In genomic region chr19:12882589-12882988, GRCh38 we compare ENCODE assay signal across 16 cellular contexts. TPM values are rescaled to one million over a fixed set of nuclear protein-coding genes. Genes with fewer than 3 reads are reported as not detected.
DNase-seq lines count a peak whose midpoint lies in the region; ATAC-seq and TF ChIP-seq lines count a peak whose summit lies in the region.
"Had no signal": no experiment of that assay in that cellular context is flagged by ENCODE, and none has a peak within 500 bp of the region (broad histone marks: within the 10 kb centered on the region; RNA-seq: fewer than 3 reads in every experiment).

No MANE protein-coding gene starts in this region.

- no peaks in the 10 kb centered on the region for H3K79me2 ChIP-seq in GM23338 (replicated peaks; ENCODE audit: insufficient read depth)

- peaks cover 13% of the 10 kb centered on the region for H3K36me3 Mint-ChIP-seq in CD4-positive, alpha-beta T cell (ENCODE audit: low read depth)
- H3K36me3 Mint-ChIP-seq in GM23338 (ENCODE audit: low read depth) = peaks cover 19% of the 10 kb centered on the region
- H3K36me3 Mint-ChIP-seq in activated naive CD8-positive, alpha-beta T cell treated with anti-CD3 and anti-CD28 coated beads, Interleukin-2, amount 50 U/mL, for 24 hours (ENCODE audit: low read depth) = peaks cover 6% of the 10 kb centered on the region
- no peaks in the 10 kb centered on the region for H3K36me3 Mint-ChIP-seq in natural killer cell treated with Interleukin-12 subunit alpha and Interleukin-12 subunit beta and Interleukin-15 and Interleukin-18, amount 100 ng/mL, for 72 hours

- POLR2A ChIA-PET in CD4-positive, alpha-beta T cell (lab: Charles Lee) = interaction anchor here (0.9 to 1.4 kb wide), 3 partner anchors 36 to 83 kb away, joined by 3 to 4 read pairs (median 4); partner anchors contain the start of genes FARSA and SYCE2

- no peak for ATAC-seq in CD4-positive, alpha-beta T cell (ENCODE audit: poor library complexity)
- ATAC-seq in GM23338 (no peak), HG02759 (IDR thresholded peaks at IDR 0.05; ENCODE audit: unreplicated experiment) (no peak)
- no peak for ATAC-seq in activated naive CD8-positive, alpha-beta T cell treated with anti-CD3 and anti-CD28 coated beads, Interleukin-2, amount 50 U/mL, for 24 hours
- no peak for ATAC-seq in natural killer cell treated with Interleukin-12 subunit alpha and Interleukin-12 subunit beta and Interleukin-15 and Interleukin-18, amount 100 ng/mL, for 72 hours

- intact Hi-C loops in CD4-positive, alpha-beta T cell (cut with DNase I, micrococcal nuclease) = no loop called here

- CTCF ChIA-PET in CD4-positive, alpha-beta T cell (lab: Charles Lee) = interaction anchor here (0.8 to 2.8 kb wide), 3 partner anchors 48 to 83 kb away, joined by 3 to 14 read pairs (median 3); no protein-coding TSS in a partner anchor

- peaks cover 27% of the 10 kb centered on the region for H3K4me1 Mint-ChIP-seq in CD4-positive, alpha-beta T cell (ENCODE audit: low read depth)
- peaks cover 17% of the 10 kb centered on the region for H3K4me1 Mint-ChIP-seq in GM23338
- peaks cover 34% of the 10 kb centered on the region for H3K4me1 Mint-ChIP-seq in activated naive CD8-positive, alpha-beta T cell treated with anti-CD3 and anti-CD28 coated beads, Interleukin-2, amount 50 U/mL, for 24 hours
- peaks cover 12 to 15% of the 10 kb centered on the region in 2 donors for H3K4me1 Mint-ChIP-seq in natural killer cell treated with Interleukin-12 subunit alpha and Interleukin-12 subunit beta and Interleukin-15 and Interleukin-18, amount 100 ng/mL, for 72 hours (ENCODE audit: low read depth in 2 of 2)

- H3F3A ChIP-seq in GM23338 (replicated peaks; ENCODE audit: low read depth) = peaks cover 26% of the 10 kb centered on the region

- no peak for DNase-seq in CD4-positive, alpha-beta T cell
- no peak for DNase-seq in GM23338 (ENCODE audit: low spot score)
- DNase-seq in activated naive CD8-positive, alpha-beta T cell treated with anti-CD3 and anti-CD28 coated beads, Interleukin-2, amount 50 U/mL, for 24 hours = no peak
- no peak for DNase-seq in natural killer cell treated with Interleukin-12 subunit alpha and Interleukin-12 subunit beta and Interleukin-15 and Interleukin-18, amount 100 ng/mL, for 72 hours (ENCODE audit: low spot score)
- no peak for DNase-seq in HT-29 (ENCODE audit: low spot score)
- DNase-seq in germinal center (ENCODE audit: low spot score) = no peak
- DNase-seq: activated gamma-delta T cell treated with Interleukin-2 at 50 U/mL for 16 hours, DND-41, NCI-H2107, spleen, SW 1271 had no signal

- peaks cover 3% of the 10 kb centered on the region; the same call in 1 of the 2 replicates for H3K4me1 ChIP-seq in GM23338 (ENCODE audit: insufficient read depth)

- no peak overlapping the region for H3K27ac ChIP-seq in CD4-positive, alpha-beta T cell (ENCODE audit: low read depth, low read length)
- H3K27ac ChIP-seq in GM23338 (ENCODE audit: low read depth) = no peak overlapping the region
- H3K27ac ChIP-seq: cardiac muscle cell had no signal

- TF ChIP-seq CTCF in CD4-positive, alpha-beta T cell (IDR thresholded peaks at IDR 0.05) = no peak
- no peak for TF ChIP-seq CTCF in GM23338 (conservative IDR thresholded peaks at IDR 0.05; ENCODE audit: low read depth in 2 of 2)

- no peaks in the 10 kb centered on the region for H4K20me1 ChIP-seq in GM23338 (replicated peaks; ENCODE audit: insufficient read depth)
- H4K20me1 ChIP-seq: BLaER1 had no signal

- no peaks in the 10 kb centered on the region for H3K36me3 ChIP-seq in GM23338 (ENCODE audit: insufficient read depth)
- H3K36me3 ChIP-seq: cardiac muscle cell had no signal

- H3K27me3 Mint-ChIP-seq in CD4-positive, alpha-beta T cell = no peaks in the 10 kb centered on the region
- H3K27me3 Mint-ChIP-seq in GM23338 (ENCODE audit: insufficient read depth, low read depth, poor library complexity) = peaks cover 32% of the 10 kb centered on the region
- H3K27me3 Mint-ChIP-seq in activated naive CD8-positive, alpha-beta T cell treated with anti-CD3 and anti-CD28 coated beads, Interleukin-2, amount 50 U/mL, for 24 hours = no peaks in the 10 kb centered on the region
- H3K27me3 Mint-ChIP-seq in natural killer cell treated with Interleukin-12 subunit alpha and Interleukin-12 subunit beta and Interleukin-15 and Interleukin-18, amount 100 ng/mL, for 72 hours = no peaks in the 10 kb centered on the region

- no peaks in the 10 kb centered on the region; the same call in 1 of the 2 replicates for H3K9me2 ChIP-seq in GM23338 (ENCODE audit: insufficient read depth)

- peaks cover 10% of the 10 kb centered on the region for H3K9me3 ChIP-seq in CD4-positive, alpha-beta T cell (ENCODE audit: control insufficient read depth, low read length)

- peak overlapping the region; percentile 86 for H3K27ac Mint-ChIP-seq in CD4-positive, alpha-beta T cell
- H3K27ac Mint-ChIP-seq in GM23338 = no peak overlapping the region
- no peak overlapping the region for H3K27ac Mint-ChIP-seq in activated naive CD8-positive, alpha-beta T cell treated with anti-CD3 and anti-CD28 coated beads, Interleukin-2, amount 50 U/mL, for 24 hours
- H3K27ac Mint-ChIP-seq in natural killer cell treated with Interleukin-12 subunit alpha and Interleukin-12 subunit beta and Interleukin-15 and Interleukin-18, amount 100 ng/mL, for 72 hours = peak overlapping the region in 1 of 2 donors; percentile 63

- H3K9me3 Mint-ChIP-seq in CD4-positive, alpha-beta T cell = no peaks in the 10 kb centered on the region
- peaks cover 22% of the 10 kb centered on the region for H3K9me3 Mint-ChIP-seq in GM23338
- H3K9me3 Mint-ChIP-seq in activated naive CD8-positive, alpha-beta T cell treated with anti-CD3 and anti-CD28 coated beads, Interleukin-2, amount 50 U/mL, for 24 hours = peaks cover 6% of the 10 kb centered on the region
- H3K9me3 Mint-ChIP-seq in natural killer cell treated with Interleukin-12 subunit alpha and Interleukin-12 subunit beta and Interleukin-15 and Interleukin-18, amount 100 ng/mL, for 72 hours = no peaks in the 10 kb centered on the region

- no peak overlapping the region for H3K4me3 ChIP-seq in GM23338
- H3K4me3 ChIP-seq: cardiac muscle cell had no signal

- no peaks in the 10 kb centered on the region for H3K27me3 ChIP-seq in CD4-positive, alpha-beta T cell (ENCODE audit: control insufficient read depth, insufficient read depth, low read length)
- H3K27me3 ChIP-seq in GM23338 (ENCODE audit: insufficient read depth) = peaks cover 23% of the 10 kb centered on the region
- H3K27me3 ChIP-seq: cardiac muscle cell had no signal

- peak overlapping the region; percentile 89 for H3K4me3 Mint-ChIP-seq in CD4-positive, alpha-beta T cell
- H3K4me3 Mint-ChIP-seq in GM23338 = peak overlapping the region; percentile 90; the same call in 2 of the 3 replicates
- peak overlapping the region; percentile 85 for H3K4me3 Mint-ChIP-seq in activated naive CD8-positive, alpha-beta T cell treated with anti-CD3 and anti-CD28 coated beads, Interleukin-2, amount 50 U/mL, for 24 hours
- peak overlapping the region; percentile 83 for H3K4me3 Mint-ChIP-seq in natural killer cell treated with Interleukin-12 subunit alpha and Interleukin-12 subunit beta and Interleukin-15 and Interleukin-18, amount 100 ng/mL, for 72 hours

- no peak overlapping the region for H3K4me2 ChIP-seq in GM23338

- no peak overlapping the region for H2AFZ ChIP-seq in GM23338

TF ChIP-seq in GM23338, 12 proteins besides CTCF, POLR2A, EP300 and RAD21 (continues in another document):
- TF ChIP-seq EZH2 (IDR thresholded peaks at IDR 0.05; ENCODE audit: low read depth, unreplicated experiment) (no peak), ZNF331 (CRISPR knock-in tag; IDR thresholded peaks at IDR 0.05; ENCODE audit: low read depth) (no peak)

RNA-seq across cellular contexts. Expression of gene DNASE2, which starts 1.3 kb away (rescaled TPM):
- total RNA-seq in CD4-positive, alpha-beta T cell = 10 to 100 TPM; 10.4 to 11.1 TPM
- 27.3 and 35.0 TPM in 2 replicates for total RNA-seq in GM23338 (2014; rRNA removed; shearing (Covaris generic))
- polyA plus RNA-seq in GM23338 (2016; fragmentation: Nextera tagmentation; extraction: Ambion mirVana) = 15.9 and 17.4 TPM in 2 replicates
- 10 to 100 TPM; 30.3 to 32.7 TPM for total RNA-seq in natural killer cell treated with Interleukin-12 subunit alpha and Interleukin-12 subunit beta and Interleukin-15 and Interleukin-18, amount 100 ng/mL, for 72 hours
- total RNA-seq in HT-29 (2014; rRNA removed; shearing (Covaris generic)) = 20.9 and 27.6 TPM in 2 replicates

RNA-seq across cellular contexts. Expression of gene KLF1, which starts 4.4 kb away (rescaled TPM):
- not detected for total RNA-seq in CD4-positive, alpha-beta T cell
- 1.1 and 1.4 TPM in 2 replicates for total RNA-seq in GM23338 (2014; rRNA removed; shearing (Covaris generic))
- 0.74 and 0.80 TPM in 2 replicates for polyA plus RNA-seq in GM23338 (2016; fragmentation: Nextera tagmentation; extraction: Ambion mirVana)
- under 1 TPM; 0.52 to 0.89 TPM for total RNA-seq in natural killer cell treated with Interleukin-12 subunit alpha and Interleukin-12 subunit beta and Interleukin-15 and Interleukin-18, amount 100 ng/mL, for 72 hours
- total RNA-seq in HT-29 (2014; rRNA removed; shearing (Covaris generic)) = not detected in 2 replicates
- total RNA-seq: osteoblast, subcutaneous adipose tissue had no signal

RNA-seq across cellular contexts. Expression of gene GCDH, which starts 8.4 kb away (rescaled TPM):
- 10 to 100 TPM; 39.2 to 42.1 TPM for total RNA-seq in CD4-positive, alpha-beta T cell
- 73.3 and 99.8 TPM in 2 replicates for total RNA-seq in GM23338 (2014; rRNA removed; shearing (Covaris generic))
- 51.5 and 54.1 TPM in 2 replicates for polyA plus RNA-seq in GM23338 (2016; fragmentation: Nextera tagmentation; extraction: Ambion mirVana)
- total RNA-seq in natural killer cell treated with Interleukin-12 subunit alpha and Interleukin-12 subunit beta and Interleukin-15 and Interleukin-18, amount 100 ng/mL, for 72 hours = 10 to 100 TPM; 41.5 to 77.2 TPM
- 24.6 and 27.2 TPM in 2 replicates for total RNA-seq in HT-29 (2014; rRNA removed; shearing (Covaris generic))

RNA-seq across cellular contexts. Expression of gene SYCE2, which starts 36.5 kb away (rescaled TPM):
- 1 to 10 TPM; 2.1 to 3.5 TPM for total RNA-seq in CD4-positive, alpha-beta T cell
- 0.62 and 0.63 TPM in 2 replicates for total RNA-seq in GM23338 (2014; rRNA removed; shearing (Covaris generic))
- 1.9 and 2.9 TPM in 2 replicates for polyA plus RNA-seq in GM23338 (2016; fragmentation: Nextera tagmentation; extraction: Ambion mirVana)
- 1 to 10 TPM in 1 of 2 donors, under 1 TPM in 1; 0.78 to 1.1 TPM for total RNA-seq in natural killer cell treated with Interleukin-12 subunit alpha and Interleukin-12 subunit beta and Interleukin-15 and Interleukin-18, amount 100 ng/mL, for 72 hours
- not detected in 2 replicates for total RNA-seq in HT-29 (2014; rRNA removed; shearing (Covaris generic))
- total RNA-seq: osteoblast, subcutaneous adipose tissue had no signal

RNA-seq across cellular contexts. Expression of gene MAST1, which starts 44.3 kb away (rescaled TPM):
- under 1 TPM; 0.22 to 0.60 TPM for total RNA-seq in CD4-positive, alpha-beta T cell
- 13.4 and 19.9 TPM in 2 replicates for total RNA-seq in GM23338 (2014; rRNA removed; shearing (Covaris generic))
- polyA plus RNA-seq in GM23338 (2016; fragmentation: Nextera tagmentation; extraction: Ambion mirVana) = 8.9 and 13.9 TPM in 2 replicates
- total RNA-seq in natural killer cell treated with Interleukin-12 subunit alpha and Interleukin-12 subunit beta and Interleukin-15 and Interleukin-18, amount 100 ng/mL, for 72 hours = under 1 TPM in 1 of 2 donors, not detected in 1; 0.31 TPM
- total RNA-seq in HT-29 (2014; rRNA removed; shearing (Covaris generic)) = 0.58 and 1.7 TPM in 2 replicates
